Comparison of ENCODE assay signal across 8 cellular contexts in the genomic region with DNA sequence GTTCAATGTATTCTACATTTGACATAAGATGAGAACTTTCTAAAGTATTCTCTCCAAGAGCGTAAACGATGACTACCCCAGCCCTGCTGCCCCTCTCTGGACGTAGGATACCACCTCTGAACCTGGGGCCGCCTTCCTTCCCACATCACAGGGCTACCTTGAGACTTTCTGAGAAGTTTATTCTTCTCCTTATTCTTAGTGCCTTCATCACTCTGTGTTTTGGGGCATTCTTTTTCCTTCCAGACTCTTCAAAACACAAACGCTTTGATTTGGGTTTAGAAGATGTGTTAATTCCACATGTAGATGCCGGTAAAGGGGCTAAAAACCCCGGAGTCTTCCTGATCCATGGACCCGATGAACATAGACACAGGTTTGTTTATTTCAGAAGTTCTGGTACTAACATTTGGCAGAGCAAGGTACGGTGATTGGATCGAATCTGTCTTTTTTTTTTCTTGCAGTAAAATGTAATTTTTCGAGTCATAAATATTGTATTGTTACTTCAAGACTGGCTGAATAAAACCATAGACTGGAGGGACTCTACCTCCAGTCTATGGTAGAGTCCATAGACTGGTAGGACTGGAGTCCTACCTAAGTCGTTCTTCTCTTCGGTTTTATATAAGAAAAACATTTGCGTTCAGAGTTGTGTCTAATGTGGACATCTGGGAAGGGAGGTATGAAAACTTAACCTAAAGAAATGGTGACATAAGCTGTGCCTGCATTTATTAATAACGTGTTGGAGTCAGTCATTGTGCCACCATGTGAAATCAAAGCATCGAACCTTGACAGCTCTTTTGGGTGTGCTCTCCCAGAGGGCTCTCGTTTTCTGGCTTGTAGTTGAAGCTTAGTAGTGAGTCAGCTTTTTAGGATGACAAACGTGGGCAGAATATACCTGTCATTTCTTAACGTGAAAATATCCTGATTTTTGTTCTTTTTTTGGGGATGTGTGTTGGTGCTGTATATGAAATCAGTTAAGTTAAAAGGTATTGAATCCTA. TPM values are rescaled to one million over a fixed set of nuclear protein-coding genes. Genes with fewer than 3 reads are reported as not detected.
A peak's percentile ranks its signal among the peaks of the same experiment; 100 is the strongest.
DNase-seq lines count a peak whose midpoint lies in the region; ATAC-seq, FAIRE-seq and TF ChIP-seq lines count a peak whose summit lies in the region.

No MANE protein-coding gene starts in this region.

- no peaks in the 10 kb centered on the region for H3K9me3 ChIP-seq in upper lobe of left lung

- TF ChIP-seq CTCF in BJ (IDR thresholded peaks at IDR 0.05; ENCODE audit: insufficient read depth, low read depth, low read length): no peak
- no peak for TF ChIP-seq CTCF in bronchial epithelial cell (IDR thresholded peaks at IDR 0.05; ENCODE audit: insufficient read depth, low read length, severe bottlenecking)
- TF ChIP-seq CTCF in upper lobe of left lung (IDR thresholded peaks at IDR 0.05): no peak

- no peaks in the 10 kb centered on the region for H3K36me3 ChIP-seq in BJ (ENCODE audit: control insufficient read depth, insufficient read depth, low read length)
- no peaks in the 10 kb centered on the region for H3K36me3 ChIP-seq in bronchial epithelial cell (ENCODE audit: control insufficient read depth, insufficient read depth, low read length)
- no peaks in the 10 kb centered on the region for H3K36me3 ChIP-seq in upper lobe of left lung

- peaks cover 35 to 49% (median 38%) of the 10 kb centered on the region in 4 donors for H3K4me1 ChIP-seq in upper lobe of left lung

- ATAC-seq in upper lobe of left lung (ENCODE audit: low FRiP score in 2 of 2) (no peak), HG02763 (IDR thresholded peaks at IDR 0.05; ENCODE audit: unreplicated experiment) (no peak), HG03469 (IDR thresholded peaks at IDR 0.05; ENCODE audit: unreplicated experiment) (no peak)

- H3K4me3 ChIP-seq in BJ (ENCODE audit: low read depth, low read length) (peak overlapping the region; percentile 78), bronchial epithelial cell (ENCODE audit: low read depth, low read length) (peak overlapping the region; percentile 54), upper lobe of left lung (peak overlapping the region; percentile 56 to 89 (median 88))

- TF ChIP-seq POLR2A in upper lobe of left lung (IDR thresholded peaks at IDR 0.05): no peak

- no peak for TF ChIP-seq EP300 in upper lobe of left lung (IDR thresholded peaks at IDR 0.05)

- DNase-seq in BJ (ENCODE audit: low read depth) (no peak), GM18507 (ENCODE audit: extremely low spot score, insufficient read length, low read depth) (no peak), NCI-H524 treated with DMSO at 0.1 percent for 48 hours (lab: John Stamatoyannopoulos, UW) (peak; percentile 22), bronchial epithelial cell (ENCODE audit: low read depth) (peak; percentile 64), lung microvascular endothelial cell (ENCODE audit: low read depth in 2 of 2) (peak; percentile 17 to 27), upper lobe of left lung (no peak)

- FAIRE-seq in GM18507 (lab: Jason Lieb, UNC): peak; percentile 75
- no peak for FAIRE-seq in bronchial epithelial cell (lab: Jason Lieb, UNC)

- no peaks in the 10 kb centered on the region for H3K27me3 ChIP-seq in BJ (ENCODE audit: control insufficient read depth, insufficient read depth, low read length)
- H3K27me3 ChIP-seq in bronchial epithelial cell (ENCODE audit: control insufficient read depth, insufficient read depth, low read length): no peaks in the 10 kb centered on the region
- no peaks in the 10 kb centered on the region for H3K27me3 ChIP-seq in upper lobe of left lung

- POLR2A ChIA-PET in BJ (lab: Charles Lee): no interaction called here

- CTCF ChIA-PET in BJ (lab: Yijun Ruan, JAX): no interaction called here

- WGBS in upper lobe of left lung, 2 donors: 4 to 14% methylated on average over 19 of the region's 19 CpGs

- H3K27ac ChIP-seq in upper lobe of left lung: peak overlapping the region; percentile 95 to 100 (median 98)

RNA-seq across cellular contexts. Expression of gene MAN1A2, which starts 1.2 kb away (rescaled TPM):
- polyA plus RNA-seq in BJ (2011; rRNA removed): 11.9 and 24.6 TPM in 2 replicates
- 16.9 and 21.6 TPM in 2 replicates for polyA minus RNA-seq in BJ (2011; rRNA and poly(A)+ RNA removed)
- total RNA-seq in bronchial epithelial cell: 44.0 and 49.8 TPM in 2 replicates
- total RNA-seq in lung microvascular endothelial cell: 30.1 and 31.3 TPM in 2 replicates
- total RNA-seq in upper lobe of left lung: 10 to 100 TPM; 25.5 to 45.2 (median 33.3) TPM

Comparison
In these comparisons a context has a peak if more than half of its experiments do, and no peak if none do; other contexts are left out.
1. DNase-seq: peak in NCI-H524 treated with DMSO at 0.1 percent for 48 hours (single experiment), bronchial epithelial cell (single experiment) and lung microvascular endothelial cell (2 of 2); none in BJ (single experiment), GM18507 (single experiment) and upper lobe of left lung (0 of 2).
2. Peak in every context shown above with its lines, with median percentiles within 50 percentile points of each other: H3K4me3 ChIP-seq.